1 cellular context compared by ENCODE assay signal in the genomic region with DNA sequence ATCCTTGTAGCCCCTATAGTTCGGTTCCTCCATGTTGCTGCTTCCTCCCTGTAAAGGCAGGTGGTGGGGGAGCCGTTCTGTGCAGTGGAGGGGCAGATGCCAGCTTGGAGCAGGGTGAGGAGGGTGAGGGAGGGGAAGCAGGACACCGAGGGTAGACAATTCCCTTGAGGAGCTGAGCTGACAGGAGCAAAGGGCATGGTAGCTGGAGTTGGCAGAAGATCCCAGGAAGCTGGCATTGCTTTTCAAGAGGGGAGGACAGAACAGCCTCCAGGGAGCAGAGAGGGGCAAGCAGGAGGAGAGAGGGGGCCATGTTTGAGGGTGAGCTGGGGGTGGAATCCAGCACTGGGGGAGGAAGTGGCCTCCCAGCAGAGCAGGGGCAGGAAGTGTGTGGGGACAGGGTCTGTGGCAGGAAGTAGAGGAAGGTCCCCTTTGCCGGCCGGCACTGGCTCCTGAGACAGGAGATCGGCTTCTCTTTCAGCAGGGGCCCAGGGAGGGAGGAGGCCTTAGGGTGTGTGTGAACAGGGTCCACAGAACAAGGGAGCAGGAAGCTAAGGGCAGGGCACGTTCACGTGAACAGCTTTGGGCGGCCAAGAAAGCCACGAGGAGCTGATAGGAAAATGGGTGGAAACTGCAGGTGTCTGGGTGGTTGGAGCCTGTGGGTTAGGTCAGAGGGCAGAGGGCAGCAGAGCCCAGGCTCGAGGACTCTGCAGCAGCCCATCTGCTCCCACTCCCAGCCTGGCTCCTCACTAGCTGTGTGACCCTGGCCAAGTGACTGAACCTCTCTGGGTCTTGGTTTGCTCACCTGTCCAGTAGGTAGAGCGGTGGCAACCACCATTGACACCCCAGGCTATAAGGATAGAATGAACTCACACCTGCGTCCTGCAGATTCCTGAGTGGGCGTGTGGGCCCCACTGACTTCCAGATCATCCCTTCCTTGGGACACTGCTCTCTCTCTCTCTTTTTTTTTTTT.
TF ChIP-seq lines count a peak whose summit lies in the region.

No MANE protein-coding gene starts in this region.

TF ChIP-seq in SK-N-SH treated with all-trans-retinoic acid at 6 μM for 48 hours, 23 proteins besides CTCF, POLR2A, EP300 and RAD21 (continued from another document):
- TF ChIP-seq TSHZ2 (CRISPR knock-in tag; IDR thresholded peaks at IDR 0.05) (no peak), SNAI2 (CRISPR knock-in tag; IDR thresholded peaks at IDR 0.05) (no peak), GLIS3 (CRISPR knock-in tag; IDR thresholded peaks at IDR 0.05) (no peak), ARNTL (CRISPR knock-in tag; IDR thresholded peaks at IDR 0.05; ENCODE audit: borderline replicate concordance, low read depth) (no peak), ESRRG (CRISPR knock-in tag; IDR thresholded peaks at IDR 0.05) (no peak)
TF ChIP-seq in SK-N-SH treated with all-trans-retinoic acid at 6 μM for 48 hours: peak in this region for 0.
